7 cellular contexts compared by ENCODE assay signal in genomic region chr20:34538671-34539123, GRCh38. TPM values are rescaled to one million over a fixed set of nuclear protein-coding genes. Genes with fewer than 3 reads are reported as not detected.
DNase-seq lines count a peak whose midpoint lies in the region; ATAC-seq and TF ChIP-seq lines count a peak whose summit lies in the region.

No MANE protein-coding gene starts in this region.

- peak; percentile 84 for TF ChIP-seq CTCF in GM10266 (IDR thresholded peaks at IDR 0.05; ENCODE audit: control insufficient read depth, insufficient read depth, low read depth, missing control alignments)
- peak; percentile 96 for TF ChIP-seq CTCF in NB4 (IDR thresholded peaks at IDR 0.05; ENCODE audit: low read depth, low read length)
- peak; percentile 48 to 62 (median 54) for TF ChIP-seq CTCF in uterus (IDR thresholded peaks at IDR 0.05)

- peaks cover 21 to 22% of the 10 kb centered on the region in 2 donors for H3K4me1 Mint-ChIP-seq in effector memory CD8-positive, alpha-beta T cell (ENCODE audit: low read depth in 2 of 2)

- H3K4me1 ChIP-seq in uterus = no peaks in the 10 kb centered on the region

- ATAC-seq in effector memory CD8-positive, alpha-beta T cell (replicated peaks) = peak; percentile 51
- ATAC-seq in GM19351 (IDR thresholded peaks at IDR 0.05; ENCODE audit: unreplicated experiment) = no peak

- TF ChIP-seq POLR2A in NB4 (IDR thresholded peaks at IDR 0.05; ENCODE audit: extremely low read depth, insufficient read length) (no peak), uterus (IDR thresholded peaks at IDR 0.05) (no peak)

- no peaks in the 10 kb centered on the region for H3K9me3 ChIP-seq in uterus

- intact Hi-C loops in uterus (cut with DNase I; ENCODE audit: low total_unique reads) = no loop called here

- H3K36me3 ChIP-seq in uterus = no peaks in the 10 kb centered on the region

- H3K27ac Mint-ChIP-seq in effector memory CD8-positive, alpha-beta T cell = peak overlapping the region; percentile 56 to 57

- H3K36me3 Mint-ChIP-seq in effector memory CD8-positive, alpha-beta T cell (ENCODE audit: insufficient read depth) = peaks cover 62% of the 10 kb centered on the region

- H3K9me3 Mint-ChIP-seq in effector memory CD8-positive, alpha-beta T cell = no peaks in the 10 kb centered on the region

- no peaks in the 10 kb centered on the region for H3K27me3 Mint-ChIP-seq in effector memory CD8-positive, alpha-beta T cell

- H3K4me3 Mint-ChIP-seq in effector memory CD8-positive, alpha-beta T cell = no peak overlapping the region

- no peak overlapping the region for H3K27ac ChIP-seq in uterus

- DNase-seq in GM10266 (ENCODE audit: extremely low spot score) (peak; percentile 54), NB4 (ENCODE audit: low read depth) (peak; percentile 79), myocyte (ENCODE audit: low read depth) (peak; percentile 50), uterus (peak; percentile 31 to 33)
- peak; percentile 75 for DNase-seq in activated CD4-positive, alpha-beta T cell treated with anti-CD3 and anti-CD28 coated beads for 48 hours
- DNase-seq in effector memory CD8-positive, alpha-beta T cell = peak; percentile 39 to 53 (median 44)

- H3K4me3 ChIP-seq in NB4 (ENCODE audit: low read depth, low read length) (no peak overlapping the region), uterus (no peak overlapping the region)

- no peaks in the 10 kb centered on the region for H3K27me3 ChIP-seq in uterus

RNA-seq across cellular contexts. Expression of gene MAP1LC3A, which starts 19.8 kb away (rescaled TPM):
- total RNA-seq in myocyte = 104 and 107 TPM in 2 replicates
- 99.3 TPM for polyA plus RNA-seq in myocyte (2012)
- total RNA-seq in uterus = 10 to 100 TPM in 3 of 4 donors, 1 to 10 TPM in 1; 6.7 to 57.1 (median 20.0) TPM

RNA-seq across cellular contexts. Expression of gene DYNLRB1, which starts 22.5 kb away (rescaled TPM):
- total RNA-seq in myocyte = 225 and 238 TPM in 2 replicates
- polyA plus RNA-seq in myocyte (2012) = 409 TPM
- 100 to 1,000 TPM in 3 of 4 donors, 10 to 100 TPM in 1; 20.8 to 289 (median 149) TPM for total RNA-seq in uterus
